ENCODE assay signal across 1 cellular context in genomic region chr6:84769247-84769646, GRCh38.
TF ChIP-seq lines count a peak whose summit lies in the region.

No MANE protein-coding gene starts in this region.

TF ChIP-seq in K562, 482 proteins besides CTCF, POLR2A, EP300 and RAD21:
- TF ChIP-seq SMARCE1 (IDR thresholded peaks at IDR 0.05) (peak; percentile 45; the same call in 1 of the 2 replicates), MEIS2 (IDR thresholded peaks at IDR 0.05; ENCODE audit: partially characterized antibody) (peak; percentile 46), LEF1 (IDR thresholded peaks at IDR 0.05) (no peak), EGR1 (conservative IDR thresholded peaks at IDR 0.05) (peak; percentile 32; the same call in 1 of the 2 replicates), MCM5 (IDR thresholded peaks at IDR 0.05; ENCODE audit: low read depth) (no peak), MEF2D (tag; conservative IDR thresholded peaks at IDR 0.05; ENCODE audit: low read depth) (no peak), TEAD4 (IDR thresholded peaks at IDR 0.05; ENCODE audit: low read length) (0 out of 2 replicates have a peak, but pooled peaks have one; percentile 13), TEAD4 (CRISPR knock-in tag; IDR thresholded peaks at IDR 0.05; ENCODE audit: borderline replicate concordance) (no peak), VEZF1 (CRISPR knock-in tag; IDR thresholded peaks at IDR 0.05) (peak; percentile 38; the same call in 1 of the 2 replicates), RCOR1 (IDR thresholded peaks at IDR 0.05; ENCODE audit: borderline replicate concordance in 1 of 2, low read depth in 2 of 2, low read length in 2 of 2) (0 out of 4 replicates have a peak, but pooled peaks of 1 of the 2 experiments have one; percentile 34), SREBF1 (IDR thresholded peaks at IDR 0.05; ENCODE audit: borderline replicate concordance, low read depth, low read length) (no peak), ZBTB26 (CRISPR knock-in tag; IDR thresholded peaks at IDR 0.05) (no peak), FOSL1 (tag; conservative IDR thresholded peaks at IDR 0.05) (peak; percentile 60), FOXA3 (CRISPR knock-in tag; conservative IDR thresholded peaks at IDR 0.05 in 1 of 2, IDR thresholded peaks at IDR 0.05 in 1 of 2) (no peak), ZNF384 (IDR thresholded peaks at IDR 0.05; ENCODE audit: low read depth, low read length) (0 out of 2 replicates have a peak, but pooled peaks have one; percentile 36), ZNF184 (CRISPR knock-in tag; IDR thresholded peaks at IDR 0.05) (no peak), GTF2B (IDR thresholded peaks at IDR 0.05; ENCODE audit: extremely low read depth, insufficient read length) (no peak)
